ENCODE assay signal across 6 cellular contexts in genomic region chr16:2205967-2206313, GRCh38. TPM values are rescaled to one million over a fixed set of nuclear protein-coding genes. Genes with fewer than 3 reads are reported as not detected.
DNase-seq lines count a peak whose midpoint lies in the region; ATAC-seq and TF ChIP-seq lines count a peak whose summit lies in the region.

No MANE protein-coding gene starts in this region.

- H3K4me1 ChIP-seq in NT2/D1 (ENCODE audit: insufficient read depth, insufficient read length) (peaks cover 17% of the 10 kb centered on the region), left ventricle myocardium inferior (peaks cover 36% of the 10 kb centered on the region), upper lobe of right lung (peaks cover 18% of the 10 kb centered on the region)

- ATAC-seq in GM21367 (IDR thresholded peaks at IDR 0.05; ENCODE audit: unreplicated experiment), result peak; percentile 4
- ATAC-seq in upper lobe of right lung, result no peak

- H3K9me3 ChIP-seq in NT2/D1 (ENCODE audit: insufficient read depth, low read length) (no peaks in the 10 kb centered on the region), left ventricle myocardium inferior (replicated peaks) (no peaks in the 10 kb centered on the region), upper lobe of right lung (no peaks in the 10 kb centered on the region)

- intact Hi-C loops in left ventricle myocardium inferior (cut with micrococcal nuclease), result no loop called here
- intact Hi-C loops in upper lobe of right lung (cut with DNase I), result no loop called here

- H3K9ac ChIP-seq in NT2/D1 (ENCODE audit: insufficient read length, low read depth), result peak overlapping the region; percentile 97

- peak overlapping the region; percentile 100 for H3K27ac ChIP-seq in left ventricle myocardium inferior (replicated peaks)
- H3K27ac ChIP-seq in upper lobe of right lung, result peak overlapping the region; percentile 98

- no peak for DNase-seq in NT2/D1 (ENCODE audit: low read depth, low spot score)
- no peak for DNase-seq in left ventricle myocardium inferior
- no peak for DNase-seq in upper lobe of right lung
- DNase-seq in NCI-H345 treated with DMSO at 0.1 percent for 48 hours (lab: John Stamatoyannopoulos, UW; ENCODE audit: unreplicated experiment), result no peak
- DNase-seq in cortex of kidney (lab: John Stamatoyannopoulos, UW), result no peak

- peak overlapping the region; percentile 89 for H3K4me3 ChIP-seq in NT2/D1 (ENCODE audit: insufficient read length, low read depth)
- peak overlapping the region; percentile 86 for H3K4me3 ChIP-seq in left ventricle myocardium inferior
- H3K4me3 ChIP-seq in upper lobe of right lung, result peak overlapping the region; percentile 86

- no peak for TF ChIP-seq CTCF in left ventricle myocardium inferior (IDR thresholded peaks at IDR 0.05; ENCODE audit: borderline replicate concordance)
- no peak for TF ChIP-seq CTCF in upper lobe of right lung (IDR thresholded peaks at IDR 0.05)

- H3K36me3 ChIP-seq in NT2/D1 (ENCODE audit: insufficient read depth, insufficient read length, low read length) (peaks cover 50% of the 10 kb centered on the region), left ventricle myocardium inferior (peaks cover 33% of the 10 kb centered on the region), upper lobe of right lung (peaks cover 34% of the 10 kb centered on the region)

- H3K27me3 ChIP-seq in NT2/D1 (ENCODE audit: insufficient read depth, insufficient read length), result no peaks in the 10 kb centered on the region
- H3K27me3 ChIP-seq in left ventricle myocardium inferior (ENCODE audit: low read depth), result no peaks in the 10 kb centered on the region
- H3K27me3 ChIP-seq in upper lobe of right lung, result no peaks in the 10 kb centered on the region

RNA-seq across cellular contexts. Expression of gene MLST8, which starts 0.7 kb away (rescaled TPM):
- total RNA-seq in left ventricle myocardium inferior (27.3 TPM), upper lobe of right lung (29.9 TPM)

RNA-seq across cellular contexts. Expression of gene BRICD5, which starts 4.7 kb away (rescaled TPM):
- 10.9 TPM for total RNA-seq in left ventricle myocardium inferior
- total RNA-seq in upper lobe of right lung, result 7.5 TPM

RNA-seq across cellular contexts. Expression of gene PGP, which starts 8.7 kb away (rescaled TPM):
- total RNA-seq in left ventricle myocardium inferior, result 34.1 TPM
- 15.0 TPM for total RNA-seq in upper lobe of right lung

RNA-seq across cellular contexts. Expression of gene CASKIN1, which starts 9.5 kb away (rescaled TPM):
- total RNA-seq in left ventricle myocardium inferior, result 4.0 TPM
- 0.06 TPM for total RNA-seq in upper lobe of right lung

RNA-seq across cellular contexts. Expression of gene E4F1, which starts 17.5 kb away (rescaled TPM):
- total RNA-seq in left ventricle myocardium inferior (13.5 TPM), upper lobe of right lung (22.6 TPM)
